In genomic region chr16:1258906-1259759, GRCh38 we compare ENCODE assay signal across 16 cellular contexts. TPM values are rescaled to one million over a fixed set of nuclear protein-coding genes. Genes with fewer than 3 reads are reported as not detected.
A peak's percentile ranks its signal among the peaks of the same experiment; 100 is the strongest.
DNase-seq lines count a peak whose midpoint lies in the region; ATAC-seq, FAIRE-seq and TF ChIP-seq lines count a peak whose summit lies in the region.
"Had no signal": no experiment of that assay in that cellular context is flagged by ENCODE, and none has a peak within 500 bp of the region (broad histone marks: within the 10 kb centered on the region; RNA-seq: fewer than 3 reads in every experiment).

No MANE protein-coding gene starts in this region.

- H3K27ac Mint-ChIP-seq in activated T-cell treated with anti-CD3 and anti-CD28 coated beads, Interleukin-2, amount 50 U/mL, for 72 hours, result no peak overlapping the region
- no peak overlapping the region for H3K27ac Mint-ChIP-seq in central memory CD8-positive, alpha-beta T cell (ENCODE audit: low read depth)

- H3K9me3 Mint-ChIP-seq in activated T-cell treated with anti-CD3 and anti-CD28 coated beads, Interleukin-2, amount 50 U/mL, for 72 hours, result no peaks in the 10 kb centered on the region
- H3K9me3 Mint-ChIP-seq in central memory CD8-positive, alpha-beta T cell, result peaks cover 1% of the 10 kb centered on the region

- no peak overlapping the region for H3K27ac ChIP-seq in pancreas
- H3K27ac ChIP-seq: dorsolateral prefrontal cortex, heart left ventricle, transverse colon had no signal

- intact Hi-C loops in pancreas (cut with DNase I), result no loop called here

- peak overlapping the region; percentile 42 to 47 for H3K4me3 Mint-ChIP-seq in activated T-cell treated with anti-CD3 and anti-CD28 coated beads, Interleukin-2, amount 50 U/mL, for 72 hours
- H3K4me3 Mint-ChIP-seq in central memory CD8-positive, alpha-beta T cell, result peak overlapping the region; percentile 61

- no peaks in the 10 kb centered on the region for H3K9me3 ChIP-seq in pancreas
- H3K9me3 ChIP-seq: heart left ventricle, transverse colon had no signal

- ATAC-seq in activated T-cell treated with anti-CD3 and anti-CD28 coated beads, Interleukin-2, amount 50 U/mL, for 72 hours (replicated peaks in 1 of 2), result no peak
- no peak for ATAC-seq in central memory CD8-positive, alpha-beta T cell (replicated peaks; ENCODE audit: extremely low read depth, poor library complexity, severe bottlenecking)
- peak; percentile 32 to 49 (median 45) for ATAC-seq in pancreas
- no peak for ATAC-seq in GM18873 (IDR thresholded peaks at IDR 0.05; ENCODE audit: low FRiP score, unreplicated experiment)
- ATAC-seq: heart left ventricle, right cardiac atrium had no signal

- H3K4me1 Mint-ChIP-seq in activated T-cell treated with anti-CD3 and anti-CD28 coated beads, Interleukin-2, amount 50 U/mL, for 72 hours (ENCODE audit: low read depth), result peaks cover 4% of the 10 kb centered on the region
- peaks cover 7% of the 10 kb centered on the region for H3K4me1 Mint-ChIP-seq in central memory CD8-positive, alpha-beta T cell

- DNase-seq in activated T-cell treated with anti-CD3 and anti-CD28 coated beads, Interleukin-2, amount 50 U/mL, for 72 hours, result no peak
- no peak for DNase-seq in activated T-cell treated with anti-CD3 and anti-CD28 coated beads for 4 hours
- DNase-seq in central memory CD8-positive, alpha-beta T cell (ENCODE audit: low spot score in 2 of 2), result no peak
- peak in 3 of 6 donors; percentile 37 to 74 (median 72) for DNase-seq in pancreas
- no peak for DNase-seq in EL
- no peak for DNase-seq in H54 (ENCODE audit: insufficient read length, low spot score)
- DNase-seq: activated CD4-positive, alpha-beta T cell treated with anti-CD3 and anti-CD28 coated beads, Interleukin-2, amount 50 U/mL, for 4 hours; amygdala; NCI-H1694; transverse colon had no signal

- peak overlapping the region in 1 of 4 donors; percentile 28 for H3K4me3 ChIP-seq in pancreas
- H3K4me3 ChIP-seq: dorsolateral prefrontal cortex, heart left ventricle, transverse colon had no signal

- TF ChIP-seq CTCF in pancreas (IDR thresholded peaks at IDR 0.05), result no peak

- H3K27me3 Mint-ChIP-seq in activated T-cell treated with anti-CD3 and anti-CD28 coated beads, Interleukin-2, amount 50 U/mL, for 72 hours (ENCODE audit: low read depth), result peaks cover 16% of the 10 kb centered on the region
- H3K27me3 Mint-ChIP-seq in central memory CD8-positive, alpha-beta T cell, result peaks cover 9% of the 10 kb centered on the region

- FAIRE-seq in pancreas (lab: Jason Lieb, UNC) (no peak), H54 (lab: Jason Lieb, UNC) (no peak)
- FAIRE-seq: D721Med had no signal

- no peaks in the 10 kb centered on the region for H3K4me1 ChIP-seq in pancreas

- TF ChIP-seq RAD21 in Ishikawa (IDR thresholded peaks at IDR 0.05; ENCODE audit: low read depth), result no peak

- TF ChIP-seq POLR2A in H54 (IDR thresholded peaks at IDR 0.05; ENCODE audit: low read depth, low read length), result no peak

- no peak for TF ChIP-seq EP300 in Ishikawa (IDR thresholded peaks at IDR 0.05; ENCODE audit: borderline replicate concordance)

- 8 to 11% methylated on average over 35 to 42 of the region's 42 CpGs for WGBS in pancreas, 2 donors

- H3K36me3 Mint-ChIP-seq in activated T-cell treated with anti-CD3 and anti-CD28 coated beads, Interleukin-2, amount 50 U/mL, for 72 hours (ENCODE audit: insufficient read depth in 2 of 2), result no peaks in the 10 kb centered on the region
- H3K36me3 Mint-ChIP-seq in central memory CD8-positive, alpha-beta T cell (ENCODE audit: insufficient read depth), result no peaks in the 10 kb centered on the region

- H3K27me3 ChIP-seq in pancreas, result peaks cover 0 to 5% (median 0%) of the 10 kb centered on the region in 4 donors

- no peaks in the 10 kb centered on the region for H3K36me3 ChIP-seq in pancreas
- H3K36me3 ChIP-seq: heart left ventricle, transverse colon had no signal

TF ChIP-seq in Ishikawa, 13 proteins besides CTCF, POLR2A, EP300 and RAD21:
- TF ChIP-seq ZBTB7A (IDR thresholded peaks at IDR 0.05; ENCODE audit: low read depth) (0 out of 2 replicates have a peak, but pooled peaks have one; percentile 38), NFIC (IDR thresholded peaks at IDR 0.05) (no peak)
TF ChIP-seq in Ishikawa: peak in this region for 1.

RNA-seq across cellular contexts. Expression of gene TPSD1, which starts 3.3 kb away (rescaled TPM):
- not detected for total RNA-seq in activated T-cell treated with anti-CD3 and anti-CD28 coated beads, Interleukin-2, amount 50 U/mL, for 72 hours
- total RNA-seq in pancreas, result under 1 TPM in 1 of 6 donors, not detected in 5; 0.61 TPM
- under 1 TPM; 0.19 to 0.26 TPM for polyA plus RNA-seq in pancreas

RNA-seq across cellular contexts. Expression of gene TPSAB1, which starts 18.6 kb away (rescaled TPM):
- total RNA-seq in activated T-cell treated with anti-CD3 and anti-CD28 coated beads, Interleukin-2, amount 50 U/mL, for 72 hours, result under 1 TPM in 1 of 2 donors, not detected in 1; 0.28 TPM
- total RNA-seq in pancreas, result 10 to 100 TPM in 1 of 6 donors, 1 to 10 TPM in 5; 1.1 to 17.0 (median 4.9) TPM
- 10 to 100 TPM in 1 of 2 donors, 1 to 10 TPM in 1; 1.3 to 14.5 TPM for polyA plus RNA-seq in pancreas

RNA-seq across cellular contexts. Expression of gene TPSB2, which starts 29.1 kb away (rescaled TPM):
- under 1 TPM in 1 of 2 donors, not detected in 1; 0.60 TPM for total RNA-seq in activated T-cell treated with anti-CD3 and anti-CD28 coated beads, Interleukin-2, amount 50 U/mL, for 72 hours
- 1 to 10 TPM in 5 of 6 donors, under 1 TPM in 1; 0.69 to 9.9 (median 4.8) TPM for total RNA-seq in pancreas
- polyA plus RNA-seq in pancreas, result 10 to 100 TPM in 1 of 2 donors, 1 to 10 TPM in 1; 2.4 to 12.2 TPM

RNA-seq across cellular contexts. Expression of gene TPSG1, which starts 34.1 kb away (rescaled TPM):
- total RNA-seq in activated T-cell treated with anti-CD3 and anti-CD28 coated beads, Interleukin-2, amount 50 U/mL, for 72 hours, result under 1 TPM in 1 of 2 donors, not detected in 1; 0.32 TPM
- total RNA-seq in pancreas, result under 1 TPM in 1 of 6 donors, not detected in 5; 0.26 TPM
- polyA plus RNA-seq in pancreas, result under 1 TPM in 1 of 2 donors, not detected in 1; 0.12 TPM
- total RNA-seq: dorsolateral prefrontal cortex, heart left ventricle had no signal
- polyA plus RNA-seq: heart left ventricle, right cardiac atrium had no signal

RNA-seq across cellular contexts. Expression of gene UBE2I, which starts 50.3 kb away (rescaled TPM):
- total RNA-seq in activated T-cell treated with anti-CD3 and anti-CD28 coated beads, Interleukin-2, amount 50 U/mL, for 72 hours, result 100 to 1,000 TPM; 225 to 231 TPM
- total RNA-seq in pancreas, result 10 to 100 TPM; 30.0 to 57.9 (median 36.1) TPM
- 10 to 100 TPM; 35.3 to 42.0 TPM for polyA plus RNA-seq in pancreas

Comparison
In these comparisons a context has a peak if more than half of its experiments do, and no peak if none do; other contexts are left out.
1. ATAC-seq: peak in pancreas (4 of 4); none in activated T-cell treated with anti-CD3 and anti-CD28 coated beads, Interleukin-2, amount 50 U/mL, for 72 hours (0 of 2), central memory CD8-positive, alpha-beta T cell (single experiment) and GM18873 (single experiment).